ENCODE assay signal across 12 cellular contexts in genomic region chr6:75402296-75402695, GRCh38.
DNase-seq lines count a peak whose midpoint lies in the region; ATAC-seq and TF ChIP-seq lines count a peak whose summit lies in the region.
"Had no signal": no experiment of that assay in that cellular context is flagged by ENCODE, and none has a peak within 500 bp of the region (broad histone marks: within the 10 kb centered on the region; RNA-seq: fewer than 3 reads in every experiment).

No MANE protein-coding gene starts in this region.

- H3K9me3 ChIP-seq in lung (ENCODE audit: control insufficient read depth in 2 of 2, insufficient read depth in 1 of 2, low read length in 1 of 2) (no peaks in the 10 kb centered on the region), WERI-Rb-1 (ENCODE audit: severe bottlenecking) (no peaks in the 10 kb centered on the region)
- H3K9me3 ChIP-seq in CD4-positive, alpha-beta T cell (ENCODE audit: control insufficient read depth, low read length), result no peaks in the 10 kb centered on the region

- H3K9me3 Mint-ChIP-seq in CD4-positive, alpha-beta T cell, result no peaks in the 10 kb centered on the region

- POLR2A ChIA-PET in BJ (lab: Charles Lee), result no interaction called here
- POLR2A ChIA-PET in CD4-positive, alpha-beta T cell (lab: Charles Lee), result no interaction called here

- DNase-seq in BJ (ENCODE audit: low read depth) (peak; percentile 76), cerebellum (ENCODE audit: low spot score) (peak; percentile 2), lung (ENCODE audit: low spot score) (no peak), amygdala (lab: John Stamatoyannopoulos, UW) (no peak), WERI-Rb-1 (no peak)
- DNase-seq in CD4-positive, alpha-beta T cell, result no peak
- DNase-seq: anterior cingulate cortex, C1 segment of cervical spinal cord, posterior cingulate gyrus had no signal

- no peak overlapping the region for H3K27ac Mint-ChIP-seq in CD4-positive, alpha-beta T cell

- TF ChIP-seq CTCF in BJ (IDR thresholded peaks at IDR 0.05; ENCODE audit: insufficient read depth, low read depth, low read length) (no peak), lung (IDR thresholded peaks at IDR 0.05; ENCODE audit: control extremely low read depth, extremely low read depth) (no peak), WERI-Rb-1 (IDR thresholded peaks at IDR 0.05; ENCODE audit: low read depth, low read length) (no peak)
- no peak for TF ChIP-seq CTCF in CD4-positive, alpha-beta T cell (IDR thresholded peaks at IDR 0.05)

- no peaks in the 10 kb centered on the region for H3K36me3 Mint-ChIP-seq in CD4-positive, alpha-beta T cell (ENCODE audit: low read depth)

- H3K4me1 ChIP-seq in lung (ENCODE audit: control insufficient read depth in 2 of 2, insufficient read depth in 2 of 2, low read length in 2 of 2), result peaks cover 0 to 47% of the 10 kb centered on the region in 2 donors

- H3K4me3 Mint-ChIP-seq in CD4-positive, alpha-beta T cell, result no peak overlapping the region

- H3K27ac ChIP-seq in lung (ENCODE audit: low read depth in 1 of 2, low read length in 1 of 2), result peak overlapping the region in 1 of 2 donors; percentile 70
- H3K27ac ChIP-seq in WERI-Rb-1, result no peak overlapping the region
- H3K27ac ChIP-seq in CD4-positive, alpha-beta T cell (ENCODE audit: low read depth, low read length), result no peak overlapping the region
- H3K27ac ChIP-seq: KMS-11 had no signal

- H3K36me3 ChIP-seq in BJ (ENCODE audit: control insufficient read depth, insufficient read depth, low read length) (no peaks in the 10 kb centered on the region), lung (ENCODE audit: control insufficient read depth in 2 of 2, insufficient read depth in 2 of 2, low read length in 2 of 2) (no peaks in the 10 kb centered on the region), WERI-Rb-1 (no peaks in the 10 kb centered on the region)

- no peaks in the 10 kb centered on the region for H3K4me1 Mint-ChIP-seq in CD4-positive, alpha-beta T cell (ENCODE audit: low read depth)

- CTCF ChIA-PET in BJ (lab: Yijun Ruan, JAX), result no interaction called here
- CTCF ChIA-PET in CD4-positive, alpha-beta T cell (lab: Charles Lee), result no interaction called here

- H3K27me3 Mint-ChIP-seq in CD4-positive, alpha-beta T cell, result peaks cover 4% of the 10 kb centered on the region

- WGBS in lung, 2 donors, result 68 to 80% methylated on average over 3 of the region's 3 CpGs

- intact Hi-C loops in CD4-positive, alpha-beta T cell (cut with DNase I, micrococcal nuclease), result no loop called here

- ATAC-seq in HG03060 (IDR thresholded peaks at IDR 0.05; ENCODE audit: low read depth, unreplicated experiment), result peak; percentile 57
- peak; percentile 39 for ATAC-seq in lung (ENCODE audit: insufficient read depth, low FRiP score)
- no peak for ATAC-seq in GM18873 (IDR thresholded peaks at IDR 0.05; ENCODE audit: low FRiP score, unreplicated experiment)
- ATAC-seq in CD4-positive, alpha-beta T cell (ENCODE audit: poor library complexity), result no peak

- no peak overlapping the region for H3K4me3 ChIP-seq in BJ (ENCODE audit: low read depth, low read length)
- no peak overlapping the region for H3K4me3 ChIP-seq in lung
- H3K4me3 ChIP-seq in WERI-Rb-1 (ENCODE audit: low read depth, low read length), result no peak overlapping the region

- no peaks in the 10 kb centered on the region for H3K27me3 ChIP-seq in BJ (ENCODE audit: control insufficient read depth, insufficient read depth, low read length)
- H3K27me3 ChIP-seq in lung (ENCODE audit: control insufficient read depth, insufficient read depth), result no peaks in the 10 kb centered on the region
- no peaks in the 10 kb centered on the region for H3K27me3 ChIP-seq in WERI-Rb-1 (ENCODE audit: insufficient read depth, low read depth, severe bottlenecking)
- H3K27me3 ChIP-seq in CD4-positive, alpha-beta T cell (ENCODE audit: control insufficient read depth, insufficient read depth, low read length), result no peaks in the 10 kb centered on the region

Comparison
In these comparisons a context has a peak if more than half of its experiments do, and no peak if none do; other contexts are left out.
1. DNase-seq: peak in BJ (single experiment) and cerebellum (single experiment); none in lung (single experiment), amygdala (0 of 56), WERI-Rb-1 (single experiment) and CD4-positive, alpha-beta T cell (0 of 10).
2. ATAC-seq: peak in HG03060 (single experiment) and lung (single experiment); none in GM18873 (single experiment) and CD4-positive, alpha-beta T cell (single experiment).